8 cellular contexts compared by ENCODE assay signal in the genomic region with DNA sequence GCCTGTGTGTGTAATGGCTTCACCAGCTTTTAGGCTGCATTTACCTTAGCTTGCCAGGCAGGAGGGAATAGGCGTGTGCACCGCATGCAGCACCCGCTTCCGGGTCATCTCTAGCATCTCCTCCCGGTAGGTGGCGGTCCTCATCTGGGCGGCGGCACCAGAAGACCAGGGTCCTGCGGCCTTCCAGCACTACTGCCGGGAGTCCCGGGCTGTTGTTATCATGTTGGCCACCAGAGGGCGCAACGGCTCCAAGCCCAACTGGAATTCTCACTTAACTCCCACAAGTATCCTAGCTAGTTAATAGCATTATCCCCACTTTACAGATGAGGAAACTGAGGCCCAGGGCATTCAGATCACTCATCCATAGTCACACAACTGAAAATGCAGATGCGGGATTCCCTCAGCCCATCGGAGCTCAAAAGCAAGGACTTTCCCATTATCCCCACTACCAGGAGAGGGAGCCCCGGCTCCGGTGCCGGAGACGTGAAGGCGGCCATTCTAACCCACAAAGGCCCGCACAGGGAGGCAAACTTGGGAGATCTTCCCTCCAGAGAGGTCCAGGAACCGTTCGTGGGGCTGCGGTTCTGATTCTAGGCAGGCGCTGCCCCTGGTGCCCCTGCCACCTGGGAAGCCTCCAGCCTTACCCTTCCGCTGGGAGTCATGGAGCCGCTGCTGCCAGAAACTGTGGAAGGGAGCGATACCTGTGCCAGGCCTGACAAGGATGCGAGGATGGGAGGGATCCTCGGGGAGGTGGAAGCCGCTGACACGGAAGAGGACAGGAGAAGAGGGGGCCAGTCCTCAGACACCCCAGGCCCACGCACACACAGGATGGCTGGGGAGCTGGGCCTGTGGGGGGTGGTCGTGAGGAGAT. TPM values are rescaled to one million over a fixed set of nuclear protein-coding genes. Genes with fewer than 3 reads are reported as not detected.
DNase-seq lines count a peak whose midpoint lies in the region; ATAC-seq and TF ChIP-seq lines count a peak whose summit lies in the region.

No MANE protein-coding gene starts in this region.

- intact Hi-C loops in posterior vena cava (cut with DNase I): loop anchor here (5.0 to 10.0 kb wide), 4 partner anchors 53 to 418 kb away; no protein-coding TSS in a partner anchor
- intact Hi-C loops in vagina (cut with DNase I): no loop called here

- H3K27me3 ChIP-seq in SJCRH30 (no peaks in the 10 kb centered on the region; the same call in 1 of the 2 replicates), vagina (no peaks in the 10 kb centered on the region)

- H3K4me3 ChIP-seq in LNCaP clone FGC (ENCODE audit: low read depth, low read length): no peak overlapping the region
- no peak overlapping the region for H3K4me3 ChIP-seq in SJCRH30
- H3K4me3 ChIP-seq in vagina: no peak overlapping the region

- H3K27ac ChIP-seq in SJCRH30 (no peak overlapping the region), vagina (no peak overlapping the region)

- H3K9me3 ChIP-seq in SJCRH30 (replicated peaks) (no peaks in the 10 kb centered on the region), vagina (no peaks in the 10 kb centered on the region)

- ATAC-seq in GM21528 (IDR thresholded peaks at IDR 0.05; ENCODE audit: low FRiP score, unreplicated experiment): peak; percentile 74

- no peaks in the 10 kb centered on the region for H3K36me3 ChIP-seq in SJCRH30
- no peaks in the 10 kb centered on the region for H3K36me3 ChIP-seq in vagina

- peak; percentile 56 for DNase-seq in Caki2 (ENCODE audit: low read depth)
- peak; percentile 34 for DNase-seq in LNCaP clone FGC (ENCODE audit: low read depth)
- DNase-seq in SJCRH30: peak; percentile 76 to 83
- DNase-seq in activated gamma-delta T cell treated with Interleukin-2 at 50 U/mL for 16 hours: peak; percentile 60
- DNase-seq in glomerular visceral epithelial cell (ENCODE audit: extremely low spot score): peak; percentile 80
- DNase-seq in posterior vena cava (ENCODE audit: low spot score): peak; percentile 92
- DNase-seq in vagina (ENCODE audit: extremely low spot score in 2 of 2): no peak

- TF ChIP-seq CTCF in LNCaP clone FGC (IDR thresholded peaks at IDR 0.05; ENCODE audit: control insufficient read depth, extremely low read depth, insufficient read depth): peak; percentile 74
- peak; percentile 65 to 81 (median 70) for TF ChIP-seq CTCF in vagina (IDR thresholded peaks at IDR 0.05)

- in situ Hi-C loops in Caki2 (cut with HindIII; ENCODE audit: low pct_unique_long_range_greater_than_20kb, low sequenced_read_pairs): no loop called here

- no peak for TF ChIP-seq POLR2A in vagina (IDR thresholded peaks at IDR 0.05)

- H3K4me1 ChIP-seq in SJCRH30 (no peaks in the 10 kb centered on the region), vagina (no peaks in the 10 kb centered on the region)

RNA-seq across cellular contexts. Expression of a gene that starts 23.9 kb away (rescaled TPM):
- total RNA-seq in Caki2 (2014; rRNA removed; shearing (Covaris generic); ENCODE audit: low replicate concordance): 14.0 TPM in 1 of 2 replicates, not detected in the other
- total RNA-seq in SJCRH30 (2014; rRNA removed; shearing (Covaris generic)): 0.05 and 0.22 TPM in 2 replicates
- 10 to 100 TPM; 53.9 to 56.9 TPM for total RNA-seq in posterior vena cava
- total RNA-seq in vagina: 34.9 TPM

Comparison
In these comparisons a context has a peak if more than half of its experiments do, and no peak if none do; other contexts are left out.
1. DNase-seq: peak in Caki2 (single experiment), LNCaP clone FGC (single experiment), SJCRH30 (2 of 2), activated gamma-delta T cell treated with Interleukin-2 at 50 U/mL for 16 hours (single experiment), glomerular visceral epithelial cell (single experiment) and posterior vena cava (single experiment); none in vagina (0 of 2).